ENCODE assay signal across 9 cellular contexts in the genomic region with DNA sequence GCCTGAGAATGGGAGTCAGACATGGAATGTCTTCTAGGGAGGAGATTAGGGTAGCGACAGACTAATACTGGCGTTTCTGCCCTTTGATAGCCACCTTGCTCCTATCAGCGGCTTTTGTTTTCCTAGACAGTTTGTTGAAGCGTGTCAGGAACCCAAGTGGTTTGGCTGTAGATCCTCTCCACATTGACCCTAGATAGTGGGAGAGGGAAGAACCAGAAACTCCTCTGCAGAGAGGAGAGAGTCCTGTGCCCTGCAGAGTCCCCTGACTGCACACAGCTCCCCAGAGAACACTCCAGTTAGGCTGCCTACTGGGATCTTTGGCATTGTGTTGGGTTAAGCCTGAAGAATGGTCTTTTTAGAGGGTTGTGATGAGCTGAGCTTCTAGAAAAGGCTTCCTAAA. TPM values are rescaled to one million over a fixed set of nuclear protein-coding genes. Genes with fewer than 3 reads are reported as not detected.
DNase-seq lines count a peak whose midpoint lies in the region; ATAC-seq lines count a peak whose summit lies in the region.
"Had no signal": no experiment of that assay in that cellular context is flagged by ENCODE, and none has a peak within 500 bp of the region (broad histone marks: within the 10 kb centered on the region; RNA-seq: fewer than 3 reads in every experiment).

No MANE protein-coding gene starts in this region.

- no peaks in the 10 kb centered on the region for H3K27me3 ChIP-seq in BLaER1 treated with 17β-estradiol and CSF1 and Interleukin-3, amounts not matched to agents 10 nM and 100 nM
- H3K27me3 ChIP-seq in adipocyte (replicated peaks; ENCODE audit: control insufficient read depth, insufficient read depth, low read length) (no peaks in the 10 kb centered on the region), right cardiac atrium (ENCODE audit: control insufficient read depth, insufficient read depth) (no peaks in the 10 kb centered on the region)

- intact Hi-C loops in right cardiac atrium (cut with DNase I), result no loop called here

- peaks cover 51 to 63% (median 59%) of the 10 kb centered on the region in 10 experiments for H3K4me1 ChIP-seq in BLaER1 treated with 17β-estradiol and CSF1 and Interleukin-3, amounts not matched to agents 10 nM and 100 nM
- H3K4me1 ChIP-seq in adipocyte (ENCODE audit: control insufficient read depth, insufficient read depth, low read length), result peaks cover 36% of the 10 kb centered on the region
- peaks cover 12% of the 10 kb centered on the region for H3K4me1 ChIP-seq in right cardiac atrium (ENCODE audit: control insufficient read depth, insufficient read depth, low read length)

- H3K9me3 Mint-ChIP-seq in IgD-negative memory B cell (no peaks in the 10 kb centered on the region), naive B cell (peaks cover 0 to 8% (median 0%) of the 10 kb centered on the region in 7 donors)

- DNase-seq in adipocyte (ENCODE audit: low read depth) (no peak), naive B cell (no peak), NCI-H1105 treated with DMSO at 0.1 percent for 48 hours (lab: John Stamatoyannopoulos, UW) (no peak), right cardiac atrium (no peak)
- DNase-seq: MV-4-11 had no signal

- H3K36me3 Mint-ChIP-seq in IgD-negative memory B cell (peaks cover 3% of the 10 kb centered on the region), naive B cell (peaks cover 4 to 24% of the 10 kb centered on the region in 2 donors)

- no peak for ATAC-seq in naive B cell (ENCODE audit: low read depth in 2 of 2)
- ATAC-seq in GM18870 (IDR thresholded peaks at IDR 0.05; ENCODE audit: unreplicated experiment), result no peak
- no peak for ATAC-seq in right cardiac atrium
- ATAC-seq in HG02840 (IDR thresholded peaks at IDR 0.05; ENCODE audit: low FRiP score, unreplicated experiment), result no peak

- peaks cover 18 to 35% (median 32%) of the 10 kb centered on the region in 3 donors for H3K4me1 Mint-ChIP-seq in IgD-negative memory B cell
- peaks cover 56 to 66% (median 64%) of the 10 kb centered on the region in 3 donors for H3K4me1 Mint-ChIP-seq in naive B cell

- H3K27ac ChIP-seq in BLaER1 treated with 17β-estradiol and CSF1 and Interleukin-3, amounts not matched to agents 10 nM and 100 nM, result peak overlapping the region in 9 of 11 experiments; percentile 9 to 100 (median 99); a peak in 14 of 22 replicates
- no peak overlapping the region for H3K27ac ChIP-seq in right cardiac atrium (ENCODE audit: low read length)

- peak overlapping the region; percentile 94 to 100 (median 99) for H3K9ac ChIP-seq in BLaER1 treated with 17β-estradiol and CSF1 and Interleukin-3, amounts not matched to agents 10 nM and 100 nM
- peak overlapping the region; percentile 40 for H3K9ac ChIP-seq in adipocyte (ENCODE audit: low read length)

- H3K27me3 Mint-ChIP-seq in IgD-negative memory B cell, result peaks cover 6% of the 10 kb centered on the region
- H3K27me3 Mint-ChIP-seq in naive B cell, result no peaks in the 10 kb centered on the region

- H4K20me1 ChIP-seq in BLaER1 treated with 17β-estradiol and CSF1 and Interleukin-3, amounts not matched to agents 10 nM and 100 nM, result peaks cover 27 to 65% (median 54%) of the 10 kb centered on the region in 11 experiments; a peak in 21 of 22 replicates

- H3K9me3 ChIP-seq in BLaER1 treated with 17β-estradiol and CSF1 and Interleukin-3, amounts not matched to agents 10 nM and 100 nM (replicated peaks in 1 of 11), result peaks cover 0 to 10% (median 0%) of the 10 kb centered on the region in 11 experiments; a peak in 5 of 22 replicates
- H3K9me3 ChIP-seq in adipocyte (ENCODE audit: control insufficient read depth, low read length), result no peaks in the 10 kb centered on the region
- no peaks in the 10 kb centered on the region for H3K9me3 ChIP-seq in right cardiac atrium (ENCODE audit: control insufficient read depth, low read length)

- peak overlapping the region; percentile 59 to 99 (median 87) for H3K27ac Mint-ChIP-seq in IgD-negative memory B cell
- peak overlapping the region in 4 of 6 donors; percentile 89 to 100 (median 94) for H3K27ac Mint-ChIP-seq in naive B cell

- H3K4me3 Mint-ChIP-seq in IgD-negative memory B cell (peak overlapping the region; percentile 27 to 85 (median 38)), naive B cell (peak overlapping the region in 6 of 8 donors; percentile 74 to 97 (median 90))

- WGBS in right cardiac atrium, result 53% methylated on average over 4 of the region's 4 CpGs

- H3K4me2 ChIP-seq in BLaER1 treated with 17β-estradiol and CSF1 and Interleukin-3, amounts not matched to agents 10 nM and 100 nM, result peak overlapping the region; percentile 82 to 99 (median 97)

- H3K4me3 ChIP-seq in BLaER1 treated with 17β-estradiol and CSF1 and Interleukin-3, amounts not matched to agents 10 nM and 100 nM, result peak overlapping the region; percentile 79 to 99 (median 92); a peak in 18 of 20 replicates
- H3K4me3 ChIP-seq in adipocyte (ENCODE audit: low read length) (peak overlapping the region; percentile 30), right cardiac atrium (ENCODE audit: low read length) (no peak overlapping the region)

- peaks cover 25 to 54% (median 50%) of the 10 kb centered on the region in 11 experiments for H3K36me3 ChIP-seq in BLaER1 treated with 17β-estradiol and CSF1 and Interleukin-3, amounts not matched to agents 10 nM and 100 nM
- peaks cover 30% of the 10 kb centered on the region for H3K36me3 ChIP-seq in adipocyte (ENCODE audit: control insufficient read depth, insufficient read depth, low read length, severe bottlenecking)

RNA-seq across cellular contexts. Expression of gene MEPCE, which starts 2.4 kb away (rescaled TPM):
- polyA plus RNA-seq in IgD-negative memory B cell, result 19.8 TPM
- polyA plus RNA-seq in naive B cell (ENCODE audit: low read depth in 6 of 6), result 10 to 100 TPM; 10.9 to 24.6 (median 19.5) TPM
- total RNA-seq in right cardiac atrium, result 10 to 100 TPM; 18.7 to 24.6 (median 23.2) TPM
- 20.4 TPM for polyA plus RNA-seq in right cardiac atrium

RNA-seq across cellular contexts. Expression of gene ZCWPW1, which starts 3.5 kb away (rescaled TPM):
- polyA plus RNA-seq in IgD-negative memory B cell, result 12.1 TPM
- 10 to 100 TPM in 5 of 6 donors, 1 to 10 TPM in 1; 9.4 to 24.9 (median 13.3) TPM for polyA plus RNA-seq in naive B cell (ENCODE audit: low read depth in 6 of 6)
- 1 to 10 TPM; 3.5 to 5.3 (median 4.4) TPM for total RNA-seq in right cardiac atrium
- 4.9 TPM for polyA plus RNA-seq in right cardiac atrium

RNA-seq across cellular contexts. Expression of gene PPP1R35, which starts 4.2 kb away (rescaled TPM):
- 39.3 TPM for polyA plus RNA-seq in IgD-negative memory B cell
- polyA plus RNA-seq in naive B cell (ENCODE audit: low read depth in 6 of 6), result 10 to 100 TPM; 21.8 to 46.8 (median 27.5) TPM
- 10 to 100 TPM; 14.8 to 17.7 (median 16.5) TPM for total RNA-seq in right cardiac atrium
- 20.3 TPM for polyA plus RNA-seq in right cardiac atrium

RNA-seq across cellular contexts. Expression of gene SPACDR, which starts 32.0 kb away (rescaled TPM):
- polyA plus RNA-seq in IgD-negative memory B cell (0.78 TPM), naive B cell (ENCODE audit: low read depth in 6 of 6) (under 1 TPM in 1 of 6 donors, not detected in 5; 0.45 TPM), right cardiac atrium (0.11 TPM)
- under 1 TPM in 1 of 4 donors, not detected in 3; 0.44 TPM for total RNA-seq in right cardiac atrium

RNA-seq across cellular contexts. Expression of gene TSC22D4, which starts 47.0 kb away (rescaled TPM):
- polyA plus RNA-seq in IgD-negative memory B cell (25.6 TPM), naive B cell (ENCODE audit: low read depth in 6 of 6) (10 to 100 TPM; 17.5 to 23.6 (median 20.7) TPM), right cardiac atrium (61.2 TPM)
- total RNA-seq in right cardiac atrium, result 10 to 100 TPM; 36.7 to 63.6 (median 48.6) TPM
